ENCODE assay signal across 23 cellular contexts in genomic region chr13:48397744-48398143, GRCh38. TPM values are rescaled to one million over a fixed set of nuclear protein-coding genes. Genes with fewer than 3 reads are reported as not detected.
A peak's percentile ranks its signal among the peaks of the same experiment; 100 is the strongest.
DNase-seq lines count a peak whose midpoint lies in the region; ATAC-seq, FAIRE-seq and TF ChIP-seq lines count a peak whose summit lies in the region.
"Had no signal": no experiment of that assay in that cellular context is flagged by ENCODE, and none has a peak within 500 bp of the region (broad histone marks: within the 10 kb centered on the region; RNA-seq: fewer than 3 reads in every experiment).

No MANE protein-coding gene starts in this region.

- no peak for DNase-seq in mammary epithelial cell
- no peak for DNase-seq in MCF 10A (ENCODE audit: unreplicated experiment)
- DNase-seq in Karpas-422: no peak
- no peak for DNase-seq in uterus
- DNase-seq in WTC11 (ENCODE audit: low spot score): no peak
- DNase-seq in DMS79 treated with DMSO at 0.1 percent for 48 hours (lab: John Stamatoyannopoulos, UW): no peak
- no peak for DNase-seq in NCI-H526 treated with DMSO at 0.1 percent for 48 hours (lab: John Stamatoyannopoulos, UW)
- DNase-seq: 8988T; GDM1; GOT3; Kasumi-1; NCI-H1105; NCI-H1694; NCI-H2107; NCI-H226; NCI-H526; NK-92 treated with Interleukin-12 subunit alpha and Interleukin-12 subunit beta, amount 100 ng/mL, for 24 hours; OCI-M1; RPMI8226; SJCRH30; SW 1271 had no signal

- CTCF ChIA-PET in mammary epithelial cell (lab: Charles Lee; ENCODE audit: low non-redundant PET): interaction anchor here (0.7 kb wide), 1 partner anchor 270 kb away, joined by 4 read pairs; no protein-coding TSS in a partner anchor
- CTCF ChIA-PET in MCF 10A (lab: Yijun Ruan, JAX): interaction anchor here (0.6 to 1.6 kb wide), 4 partner anchors 171 to 360 kb away, joined by 3 to 5 read pairs (median 4); partner anchors contain the start of gene NUDT15
- CTCF ChIA-PET in WTC11 (lab: Charles Lee): interaction anchor here (0.9 to 1.1 kb wide), 2 partner anchors 107 to 182 kb away, joined by 3 to 4 read pairs; no protein-coding TSS in a partner anchor

- H2AFZ ChIP-seq in mammary epithelial cell (ENCODE audit: low read depth, low read length) (no peak overlapping the region), Karpas-422 (ENCODE audit: low read length) (no peak overlapping the region)

- POLR2A ChIA-PET in MCF 10A (lab: Yijun Ruan, JAX) (interaction anchor here (0.6 to 2.8 kb wide), 15 partner anchors 9 to 181 kb away, joined by 3 to 22 read pairs (median 4); partner anchors contain the start of genes ITM2B and LPAR6), WTC11 (lab: Charles Lee) (no interaction called here)

- H3K36me3 ChIP-seq in mammary epithelial cell (ENCODE audit: insufficient read depth, low read length) (peaks cover 3% of the 10 kb centered on the region), Karpas-422 (ENCODE audit: insufficient read depth, low read length) (peaks cover 15% of the 10 kb centered on the region), uterus (no peaks in the 10 kb centered on the region)

- BruUV-seq in mammary epithelial cell (replicated peaks; lab: Mats Ljungman, UMichigan) (no TSS peak), MCF 10A (replicated peaks; lab: Mats Ljungman, UMichigan) (no TSS peak)

- ATAC-seq in WTC11: no peak
- ATAC-seq: GM12878 had no signal

- H3K9ac ChIP-seq in mammary epithelial cell (ENCODE audit: insufficient read depth, low read length) (no peak overlapping the region), Karpas-422 (ENCODE audit: low read length) (no peak overlapping the region)

- FAIRE-seq in endometrium (lab: Jason Lieb, UNC): peak; percentile 94
- FAIRE-seq: GM12878 had no signal

- no peak overlapping the region for H3K4me2 ChIP-seq in mammary epithelial cell (ENCODE audit: insufficient read depth, low read depth, low read length)
- H3K4me2 ChIP-seq in Karpas-422 (ENCODE audit: low read depth, low read length, poor library complexity, severe bottlenecking): no peak overlapping the region

- H3K79me2 ChIP-seq in mammary epithelial cell (ENCODE audit: insufficient read depth, low read length): peaks cover 6% of the 10 kb centered on the region
- H3K79me2 ChIP-seq in Karpas-422 (ENCODE audit: low read length): peaks cover 38% of the 10 kb centered on the region

- H3K27me3 Mint-ChIP-seq in MCF 10A (ENCODE audit: insufficient read depth, unreplicated experiment) (no peaks in the 10 kb centered on the region), WTC11 (ENCODE audit: low read depth) (no peaks in the 10 kb centered on the region)

- H3K4me3 Mint-ChIP-seq in MCF 10A (ENCODE audit: unreplicated experiment): no peak overlapping the region
- no peak overlapping the region for H3K4me3 Mint-ChIP-seq in WTC11

- no peaks in the 10 kb centered on the region for H4K20me1 ChIP-seq in mammary epithelial cell (ENCODE audit: insufficient read depth, low read length)
- H4K20me1 ChIP-seq in Karpas-422 (ENCODE audit: insufficient read depth, low read depth, low read length): no peaks in the 10 kb centered on the region

- no peak overlapping the region for H3K4me3 ChIP-seq in mammary epithelial cell (replicated peaks in 1 of 3; ENCODE audit: insufficient read depth in 1 of 3, low read depth in 2 of 3, low read length in 3 of 3)
- H3K4me3 ChIP-seq in Karpas-422 (ENCODE audit: low read length): no peak overlapping the region
- H3K4me3 ChIP-seq in uterus: no peak overlapping the region
- H3K4me3 ChIP-seq: GM12878, SJCRH30 had no signal

- H3K36me3 Mint-ChIP-seq in MCF 10A (ENCODE audit: insufficient read depth, unreplicated experiment) (peaks cover 22% of the 10 kb centered on the region), WTC11 (peaks cover 36% of the 10 kb centered on the region)

- H3K9me3 Mint-ChIP-seq in MCF 10A (ENCODE audit: unreplicated experiment): peaks cover 8% of the 10 kb centered on the region
- H3K9me3 Mint-ChIP-seq in WTC11: peaks cover 38% of the 10 kb centered on the region

- H3K27me3 ChIP-seq in mammary epithelial cell (ENCODE audit: insufficient read depth, low read length) (no peaks in the 10 kb centered on the region), Karpas-422 (ENCODE audit: low read length) (no peaks in the 10 kb centered on the region), uterus (no peaks in the 10 kb centered on the region)
- H3K27me3 ChIP-seq: SJCRH30 had no signal

- intact Hi-C loops in mammary epithelial cell (cut with micrococcal nuclease): loop anchor here (2.0 kb wide), 1 partner anchor 63 kb away; no protein-coding TSS in a partner anchor
- intact Hi-C loops in MCF 10A (cut with micrococcal nuclease): no loop called here
- intact Hi-C loops in uterus (cut with DNase I; ENCODE audit: low total_unique reads): no loop called here

- peaks cover 32% of the 10 kb centered on the region for H3K4me1 Mint-ChIP-seq in MCF 10A (ENCODE audit: insufficient read depth, unreplicated experiment)
- no peaks in the 10 kb centered on the region for H3K4me1 Mint-ChIP-seq in WTC11

- H3K27ac ChIP-seq in mammary epithelial cell (ENCODE audit: insufficient read depth, low read depth, low read length) (peak overlapping the region; percentile 97), Karpas-422 (ENCODE audit: low read length) (peak overlapping the region; percentile 38), uterus (peak overlapping the region; percentile 12 to 94)
- H3K27ac ChIP-seq: SJCRH30 had no signal

- no peak overlapping the region for H3K27ac Mint-ChIP-seq in MCF 10A (ENCODE audit: low read depth, unreplicated experiment)
- H3K27ac Mint-ChIP-seq in WTC11: no peak overlapping the region

- no peak for TF ChIP-seq POLR2A in uterus (IDR thresholded peaks at IDR 0.05)

- H3K4me1 ChIP-seq in mammary epithelial cell (ENCODE audit: insufficient read depth, low read length) (peaks cover 41% of the 10 kb centered on the region), Karpas-422 (ENCODE audit: low read length) (peaks cover 48% of the 10 kb centered on the region), uterus (peaks cover 0 to 19% of the 10 kb centered on the region in 2 donors)
- H3K4me1 ChIP-seq: SJCRH30 had no signal

- dilution Hi-C loops in mammary epithelial cell (cut with HindIII; ENCODE audit: low sequenced_read_pairs): no loop called here

- TF ChIP-seq CTCF in mammary epithelial cell (conservative IDR thresholded peaks at IDR 0.05 in 1 of 2, IDR thresholded peaks at IDR 0.05 in 1 of 2; ENCODE audit: extremely low read depth in 1 of 2, insufficient read depth in 1 of 2, low read depth in 1 of 2, low read length in 2 of 2) (no peak), MCF 10A (IDR thresholded peaks at IDR 0.05; ENCODE audit: unreplicated experiment) (no peak), uterus (IDR thresholded peaks at IDR 0.05) (no peak), WTC11 (IDR thresholded peaks at IDR 0.05) (no peak)

- H3K9me3 ChIP-seq in mammary epithelial cell (replicated peaks; ENCODE audit: insufficient read depth, low read length) (peaks cover 2% of the 10 kb centered on the region), Karpas-422 (ENCODE audit: low read length) (peaks cover 3% of the 10 kb centered on the region; the same call in 1 of the 2 replicates), uterus (no peaks in the 10 kb centered on the region)
- H3K9me3 ChIP-seq: SJCRH30 had no signal

- WGBS in mammary epithelial cell (ENCODE audit: low coverage, missing lambda C conversion rate): 94% methylated on average over 1 of the region's 1 CpG

- no peaks in the 10 kb centered on the region for H3K9me2 ChIP-seq in Karpas-422 (replicated peaks; ENCODE audit: insufficient read depth, low read length)

- in situ Hi-C loops in mammary epithelial cell (cut with MboI; ENCODE audit: low sequenced_read_pairs in 2 of 2): no loop called here

TF ChIP-seq in WTC11, 78 proteins besides CTCF, POLR2A, EP300 and RAD21:
- TF ChIP-seq FOXP1 (CRISPR knock-in tag; IDR thresholded peaks at IDR 0.05; ENCODE audit: borderline replicate concordance): no peak

RNA-seq across cellular contexts. Expression of gene LPAR6, which starts 15.2 kb away (rescaled TPM):
- total RNA-seq in mammary epithelial cell (10 to 100 TPM in 1 of 2 donors, 1 to 10 TPM in 1; 7.9 to 17.2 TPM), MCF 10A (2022) (2.2 and 3.1 TPM in 2 replicates), uterus (10 to 100 TPM; 13.1 to 85.9 (median 38.9) TPM), WTC11 (2021) (3.3 to 4.2 TPM (median 3.9 TPM) in 3 replicates)
- 2.9 TPM for polyA plus RNA-seq in mammary epithelial cell
- polyA minus RNA-seq in mammary epithelial cell: 1.0 TPM
- not detected in 2 replicates for total RNA-seq in Karpas-422 (2014; rRNA removed; shearing (Covaris generic); ENCODE audit: low replicate concordance)

Comparison
In these comparisons a context has a peak if more than half of its experiments do, and no peak if none do; other contexts are left out.
1. H3K27ac ChIP-seq: peak in every context shown above with its lines; median percentile 97 in mammary epithelial cell; 53 in uterus; 38 in Karpas-422.